8 cellular contexts compared by ENCODE assay signal in the genomic region with DNA sequence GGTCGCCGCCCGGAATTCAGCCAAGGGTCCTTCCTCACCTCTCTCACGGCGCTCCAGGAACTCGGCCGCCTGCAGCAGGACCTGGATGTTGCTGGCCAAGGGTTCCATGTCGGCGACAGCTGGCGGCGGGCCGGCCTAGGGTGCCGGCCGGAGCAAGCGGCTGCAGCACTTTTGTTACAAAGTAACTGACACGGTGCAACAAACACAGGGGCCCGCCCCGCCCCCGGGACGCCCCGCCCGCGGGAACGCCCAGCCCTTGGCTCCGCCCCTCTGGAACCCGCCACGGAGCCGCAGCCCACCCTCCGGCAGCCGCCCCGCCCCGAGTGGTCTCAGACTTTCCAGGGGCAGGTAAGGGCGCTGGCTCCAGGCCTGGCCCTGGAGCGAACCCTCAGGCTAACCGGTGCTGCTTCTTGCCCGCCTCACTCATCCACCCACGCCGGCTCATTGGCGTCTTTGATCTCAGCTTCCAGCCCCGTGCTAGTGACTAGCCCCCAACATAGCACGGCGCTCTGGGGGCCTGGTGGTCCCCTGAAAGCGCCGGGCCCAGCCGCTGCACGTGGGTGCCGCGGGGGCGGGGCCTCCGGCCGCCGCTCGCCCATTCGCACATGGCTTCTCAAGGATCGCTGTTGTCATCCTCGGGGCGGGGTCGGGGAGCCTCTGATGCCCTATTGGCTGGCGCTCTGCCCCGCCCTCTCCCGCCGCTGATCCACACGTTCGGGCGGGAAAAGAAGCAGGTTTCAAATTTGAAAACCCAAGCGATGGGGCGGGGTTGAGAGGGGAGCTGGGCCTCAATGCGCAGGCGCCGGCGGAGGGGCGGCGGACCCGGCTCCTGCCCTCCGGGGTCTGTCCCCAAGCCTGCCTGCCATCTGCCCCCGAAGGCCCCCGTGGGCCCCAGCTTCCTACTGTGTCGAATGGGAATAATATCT. TPM values are rescaled to one million over a fixed set of nuclear protein-coding genes. Genes with fewer than 3 reads are reported as not detected.
DNase-seq lines count a peak whose midpoint lies in the region; ATAC-seq and TF ChIP-seq lines count a peak whose summit lies in the region.

A gene with protein sequence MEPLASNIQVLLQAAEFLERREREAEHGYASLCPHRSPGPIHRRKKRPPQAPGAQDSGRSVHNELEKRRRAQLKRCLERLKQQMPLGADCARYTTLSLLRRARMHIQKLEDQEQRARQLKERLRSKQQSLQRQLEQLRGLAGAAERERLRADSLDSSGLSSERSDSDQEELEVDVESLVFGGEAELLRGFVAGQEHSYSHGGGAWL (minus strand): TSS at position 176 of the 926 bp plus-strand sequence. CDS start 68 bp downstream, at position 108.

- no peaks in the 10 kb centered on the region for H3K9me3 Mint-ChIP-seq in CD4-positive, alpha-beta T cell
- H3K9me3 Mint-ChIP-seq in dendritic cell treated with granulocyte-macrophage colony-stimulating factor and Interleukin-4, amounts not matched to agents 40 ng/mL and 50 ng/mL, for 4 days = no peaks in the 10 kb centered on the region

- H3K9me3 ChIP-seq in CD4-positive, alpha-beta T cell (ENCODE audit: control insufficient read depth, low read length) = no peaks in the 10 kb centered on the region

- TF ChIP-seq POLR2A in lower leg skin (IDR thresholded peaks at IDR 0.05) = no peak

- no peak for TF ChIP-seq CTCF in CD4-positive, alpha-beta T cell (IDR thresholded peaks at IDR 0.05)
- no peak for TF ChIP-seq CTCF in lower leg skin (IDR thresholded peaks at IDR 0.05)

- peaks cover 6% of the 10 kb centered on the region for H3K27me3 Mint-ChIP-seq in CD4-positive, alpha-beta T cell
- peaks cover 2% of the 10 kb centered on the region for H3K27me3 Mint-ChIP-seq in dendritic cell treated with granulocyte-macrophage colony-stimulating factor and Interleukin-4, amounts not matched to agents 40 ng/mL and 50 ng/mL, for 4 days

- ATAC-seq in CD4-positive, alpha-beta T cell (ENCODE audit: poor library complexity) = peak; percentile 93
- ATAC-seq in GM19438 (IDR thresholded peaks at IDR 0.05; ENCODE audit: low read depth, unreplicated experiment) (peak; percentile 66), HG03565 (IDR thresholded peaks at IDR 0.05; ENCODE audit: unreplicated experiment) (peak; percentile 55)

- peak within 1 kb of the TSS; percentile 34 for H3K4me3 ChIP-seq in lower leg skin (ENCODE audit: low read depth, poor library complexity, severe bottlenecking)

- no peaks in the 10 kb centered on the region for H3K27me3 ChIP-seq in CD4-positive, alpha-beta T cell (ENCODE audit: control insufficient read depth, insufficient read depth, low read length)

- H3K27ac Mint-ChIP-seq in CD4-positive, alpha-beta T cell = no peak within 1 kb of the TSS
- H3K27ac Mint-ChIP-seq in dendritic cell treated with granulocyte-macrophage colony-stimulating factor and Interleukin-4, amounts not matched to agents 40 ng/mL and 50 ng/mL, for 4 days = peak within 1 kb of the TSS; percentile 63

- 1% methylated on average over 19 to 45 of the region's 78 CpGs for WGBS in lower leg skin, 2 donors

- peaks cover 40% of the 10 kb centered on the region for H3K4me1 Mint-ChIP-seq in CD4-positive, alpha-beta T cell (ENCODE audit: low read depth)
- H3K4me1 Mint-ChIP-seq in dendritic cell treated with granulocyte-macrophage colony-stimulating factor and Interleukin-4, amounts not matched to agents 40 ng/mL and 50 ng/mL, for 4 days (ENCODE audit: low read depth) = peaks cover 72% of the 10 kb centered on the region

- H3K4me3 Mint-ChIP-seq in CD4-positive, alpha-beta T cell = peak within 1 kb of the TSS; percentile 83
- H3K4me3 Mint-ChIP-seq in dendritic cell treated with granulocyte-macrophage colony-stimulating factor and Interleukin-4, amounts not matched to agents 40 ng/mL and 50 ng/mL, for 4 days = peak within 1 kb of the TSS; percentile 81

- H3K27ac ChIP-seq in CD4-positive, alpha-beta T cell (ENCODE audit: low read depth, low read length) = no peak within 1 kb of the TSS

- CTCF ChIA-PET in CD4-positive, alpha-beta T cell (lab: Charles Lee) = interaction anchor here (0.8 to 1.6 kb wide), 6 partner anchors 57 to 189 kb away, joined by 3 to 4 read pairs (median 4); no protein-coding TSS in a partner anchor

- intact Hi-C loops in CD4-positive, alpha-beta T cell (cut with DNase I, micrococcal nuclease) = loop anchor here (1.0 to 10.0 kb wide), 6 partner anchors 45 to 205 kb away; a partner anchor contains a TSS
- intact Hi-C loops in dendritic cell treated with granulocyte-macrophage colony-stimulating factor and Interleukin-4, amounts not matched to agents 40 ng/mL and 50 ng/mL, for 4 days (cut with micrococcal nuclease) = loop anchor here (10.0 kb wide), 1 partner anchor 183 kb away; a partner anchor contains a TSS
- intact Hi-C loops in lower leg skin (cut with DNase I; ENCODE audit: low total_unique reads) = loop anchor here (10.0 kb wide), 1 partner anchor 143 kb away; no protein-coding TSS in a partner anchor

- POLR2A ChIA-PET in CD4-positive, alpha-beta T cell (lab: Charles Lee) = interaction anchor here (0.6 to 1.5 kb wide), 8 partner anchors 9 to 179 kb away, joined by 3 to 5 read pairs (median 4); a partner anchor contains a TSS

- H3K36me3 Mint-ChIP-seq in CD4-positive, alpha-beta T cell (ENCODE audit: low read depth) = peaks cover 2% of the 10 kb centered on the region
- H3K36me3 Mint-ChIP-seq in dendritic cell treated with granulocyte-macrophage colony-stimulating factor and Interleukin-4, amounts not matched to agents 40 ng/mL and 50 ng/mL, for 4 days (ENCODE audit: low read depth) = peaks cover 19% of the 10 kb centered on the region

- peak; percentile 87 to 95 (median 92) for DNase-seq in CD4-positive, alpha-beta T cell
- DNase-seq in NCI-H748 treated with DMSO at 0.1 percent for 48 hours (lab: John Stamatoyannopoulos, UW) (peak; percentile 96), lower leg skin (ENCODE audit: low spot score in 2 of 2) (peak; percentile 96 to 99)
- peak; percentile 95 for DNase-seq in activated CD4-positive, alpha-beta T cell treated with anti-CD3 and anti-CD28 coated beads, Interleukin-2, amount 50 U/mL, for 1 hour
- peak; percentile 97 for DNase-seq in stimulated activated CD4-positive, alpha-beta T cell treated with anti-CD3 and anti-CD28 coated beads, Interleukin-4, amount 100 ng/mL, for 24 hours

RNA-seq across cellular contexts. Expression of the gene that starts here (rescaled TPM):
- 1 to 10 TPM; 5.8 to 7.5 TPM for total RNA-seq in CD4-positive, alpha-beta T cell
- 10 to 100 TPM in 2 of 4 donors, 1 to 10 TPM in 2; 4.9 to 19.8 (median 13.2) TPM for total RNA-seq in lower leg skin
